Comparison of ENCODE assay signal across 8 cellular contexts in the genomic region with DNA sequence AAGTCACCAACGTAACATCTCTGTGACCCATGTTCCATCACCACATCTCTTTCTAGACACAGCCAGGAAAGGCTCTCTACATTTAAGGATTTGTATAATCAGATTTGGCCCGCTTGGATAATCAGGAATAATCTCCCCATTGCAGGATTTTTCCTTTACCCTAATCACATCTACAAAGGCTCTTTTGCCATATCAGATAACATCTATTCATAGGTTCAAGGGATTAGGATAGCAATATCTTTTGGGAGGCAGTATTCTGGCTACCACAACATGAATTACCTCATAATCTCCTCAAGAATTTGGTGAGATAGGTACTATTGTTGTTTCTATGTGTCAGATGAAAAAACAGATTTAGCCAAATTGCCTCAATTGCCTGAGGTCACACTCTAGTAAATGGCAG.
"Had no signal": no experiment of that assay in that cellular context is flagged by ENCODE, and none has a peak within 500 bp of the region (broad histone marks: within the 10 kb centered on the region; RNA-seq: fewer than 3 reads in every experiment).

No MANE protein-coding gene starts in this region.

- H3K4me1 Mint-ChIP-seq: GM23338, H9 had no signal

- H3K27ac ChIP-seq: GM23248 had no signal

- H3K9me3 Mint-ChIP-seq: GM23338, H9, HFFc6 had no signal

- H3K4me1 ChIP-seq: HAP-1 had no signal

- H3K9me3 ChIP-seq: HAP-1 had no signal

- H3K4me2 ChIP-seq: GM23338 had no signal

- H3K4me3 Mint-ChIP-seq: GM23338, H9, HFFc6 had no signal

- H2AFZ ChIP-seq: GM23248, GM23338 had no signal

- H3K36me3 ChIP-seq: HAP-1 had no signal

- H3K9ac ChIP-seq: GM23248 had no signal

- H3K27ac Mint-ChIP-seq: GM23338, H9, HFFc6 had no signal

- DNase-seq: GM23248, GOT3, H7, H9, HCEC 1CT, HFFc6 had no signal

- H3K4me3 ChIP-seq: GM23248, GM23338, HAP-1 had no signal
